27 cellular contexts compared by ENCODE assay signal in the genomic region with DNA sequence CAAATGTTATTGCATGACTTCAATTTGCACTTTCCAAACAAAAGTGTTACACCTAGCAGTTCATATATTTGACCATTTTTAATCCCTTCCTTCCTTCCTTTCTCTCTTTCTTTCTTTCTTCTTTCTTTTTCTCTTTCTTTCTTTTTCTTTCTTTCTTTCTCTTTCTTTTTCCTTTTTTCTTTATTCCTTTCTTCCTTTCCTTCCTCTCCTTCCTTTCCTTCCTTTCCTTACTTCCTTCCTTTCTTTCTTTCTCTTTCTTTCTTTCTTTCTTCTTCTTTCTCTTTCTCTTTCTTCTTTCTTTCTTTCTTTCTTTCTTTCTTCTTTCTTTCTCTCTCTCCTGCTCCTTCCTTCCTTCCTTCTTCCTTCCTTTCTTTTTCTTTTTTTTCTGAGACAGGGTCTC.
"Had no signal": no experiment of that assay in that cellular context is flagged by ENCODE, and none has a peak within 500 bp of the region (broad histone marks: within the 10 kb centered on the region; RNA-seq: fewer than 3 reads in every experiment).

No MANE protein-coding gene starts in this region.

- H3K27ac ChIP-seq: adrenal gland, cardiac muscle cell, colonic mucosa, left lung, parathyroid adenoma, psoas muscle, sigmoid colon, tibial nerve had no signal

- H3K9ac ChIP-seq: parathyroid adenoma had no signal

- H3K27me3 Mint-ChIP-seq: activated T-helper 17 cell treated with anti-CD3 and anti-CD28 coated beads, Interleukin-2, amount 50 U/mL, for 72 hours; brain had no signal

- H3K79me2 ChIP-seq: parathyroid adenoma had no signal

- DNase-seq: activated CD4-positive, alpha-beta T cell treated with anti-CD3 and anti-CD28 coated beads for 4 hours; activated CD4-positive, alpha-beta T cell treated with anti-CD3 and anti-CD28 coated beads, Interleukin-2, amount 50 U/mL, for 4 hours; activated CD8-positive, alpha-beta memory T cell treated with anti-CD3 and anti-CD28 coated beads, Interleukin-2, amount 50 U/mL, for 4 hours; activated gamma-delta T cell treated with Interleukin-2 at 50 U/mL for 16 hours; activated T-cell treated with anti-CD3 and anti-CD28 coated beads, Interleukin-2, amount 50 U/mL, for 1 hour; adrenal gland; aorta; cerebellar nuclear complex; colonic mucosa; effector CD8-positive, alpha-beta T cell; left lung; mucosa of descending colon; nucleus accumbens; psoas muscle; sigmoid colon; small intestine; stimulated activated CD4-positive, alpha-beta T cell treated with anti-CD3 and anti-CD28 coated beads, Interleukin-4, amount 100 ng/mL, for 24 hours; stimulated activated naive CD4-positive, alpha-beta T cell; SW 1271 had no signal

- H3K9me3 Mint-ChIP-seq: activated naive CD4-positive, alpha-beta T cell treated with anti-CD3 and anti-CD28 coated beads, Interleukin-2, amount 50 U/mL, for 72 hours; activated T-helper 17 cell treated with anti-CD3 and anti-CD28 coated beads, Interleukin-2, amount 50 U/mL, for 72 hours; neural crest cell had no signal

- H3K36me3 Mint-ChIP-seq: brain had no signal

- H3K27me3 ChIP-seq: adrenal gland, cardiac muscle cell, colonic mucosa, tibial nerve had no signal

- H3K9me3 ChIP-seq: adrenal gland, colonic mucosa, left lung, mucosa of descending colon, psoas muscle, sigmoid colon, tibial nerve had no signal

- H3K27ac Mint-ChIP-seq: activated T-helper 17 cell treated with anti-CD3 and anti-CD28 coated beads, Interleukin-2, amount 50 U/mL, for 72 hours; brain had no signal

- H3K36me3 ChIP-seq: adrenal gland, cardiac muscle cell, colonic mucosa, left lung, sigmoid colon, tibial nerve had no signal

- H2AFZ ChIP-seq: parathyroid adenoma had no signal

- H3K4me3 Mint-ChIP-seq: activated T-helper 17 cell treated with anti-CD3 and anti-CD28 coated beads, Interleukin-2, amount 50 U/mL, for 72 hours; brain; neural crest cell had no signal

- H3K4me1 ChIP-seq: adrenal gland, colonic mucosa, parathyroid adenoma, psoas muscle, sigmoid colon, tibial nerve had no signal

- H3K4me3 ChIP-seq: adrenal gland, cardiac muscle cell, colonic mucosa, left lung, lung, mucosa of descending colon, psoas muscle, sigmoid colon, tibial nerve had no signal

- ATAC-seq: activated naive CD4-positive, alpha-beta T cell treated with anti-CD3 and anti-CD28 coated beads, Interleukin-2, amount 50 U/mL, for 72 hours; activated T-helper 17 cell treated with anti-CD3 and anti-CD28 coated beads, Interleukin-2, amount 50 U/mL, for 72 hours; left lung; mucosa of descending colon; psoas muscle had no signal
